9 cellular contexts compared by ENCODE assay signal in genomic region chrX:38220024-38220935, GRCh38. TPM values are rescaled to one million over a fixed set of nuclear protein-coding genes. Genes with fewer than 3 reads are reported as not detected.
DNase-seq lines count a peak whose midpoint lies in the region; ATAC-seq and TF ChIP-seq lines count a peak whose summit lies in the region.
"Had no signal": no experiment of that assay in that cellular context is flagged by ENCODE, and none has a peak within 500 bp of the region (broad histone marks: within the 10 kb centered on the region; RNA-seq: fewer than 3 reads in every experiment).

SRPX (minus strand) TSS chrX:38220871; CDS start chrX:38220792, 79 bp downstream.

- H3K9me3 ChIP-seq in Peyer's patch (no peaks in the 10 kb centered on the region), thymus (ENCODE audit: control insufficient read depth) (no peaks in the 10 kb centered on the region)

- H3K36me3 ChIP-seq in Peyer's patch = no peaks in the 10 kb centered on the region
- H3K36me3 ChIP-seq in thymus (ENCODE audit: control insufficient read depth, insufficient read depth) = no peaks in the 10 kb centered on the region

- DNase-seq in EL = peak; percentile 68
- DNase-seq in Peyer's patch = no peak
- DNase-seq in coronary artery (ENCODE audit: low spot score) = no peak
- peak in 1 of 2 donors; percentile 87 for DNase-seq in lower leg skin (ENCODE audit: low spot score in 2 of 2)

- ATAC-seq in HG02798 (IDR thresholded peaks at IDR 0.05; ENCODE audit: poor library complexity, unreplicated experiment) (peak; percentile 45), HG02840 (IDR thresholded peaks at IDR 0.05; ENCODE audit: low FRiP score, unreplicated experiment) (no peak)
- ATAC-seq in activated CD4-positive, CD25-positive, alpha-beta regulatory T cell treated with anti-CD3 and anti-CD28 coated beads, Interleukin-2, amount 50 U/mL, for 24 hours = no peak

- H3K4me1 ChIP-seq in Peyer's patch = no peaks in the 10 kb centered on the region
- no peaks in the 10 kb centered on the region for H3K4me1 ChIP-seq in thymus (ENCODE audit: control insufficient read depth, insufficient read depth, low read length)

- TF ChIP-seq POLR2A in Peyer's patch (IDR thresholded peaks at IDR 0.05) (no peak), lower leg skin (IDR thresholded peaks at IDR 0.05) (no peak)

- TF ChIP-seq CTCF in Peyer's patch (IDR thresholded peaks at IDR 0.05) (peak in 3 of 6 experiments; percentile 5 to 19 (median 12)), coronary artery (IDR thresholded peaks at IDR 0.05) (no peak), lower leg skin (IDR thresholded peaks at IDR 0.05) (no peak)

- peak within 1 kb of the TSS in 2 of 4 donors; percentile 18 to 45 for H3K27ac ChIP-seq in Peyer's patch
- peak within 1 kb of the TSS; percentile 24 to 42 for H3K27ac ChIP-seq in coronary artery
- H3K27ac ChIP-seq in thymus (ENCODE audit: low read depth) = no peak within 1 kb of the TSS

- intact Hi-C loops in lower leg skin (cut with DNase I; ENCODE audit: low total_unique reads) = no loop called here

- peak within 1 kb of the TSS; percentile 20 to 57 (median 38) for H3K4me3 ChIP-seq in Peyer's patch
- peak within 1 kb of the TSS; percentile 74 for H3K4me3 ChIP-seq in coronary artery
- H3K4me3 ChIP-seq in lower leg skin (ENCODE audit: low read depth, poor library complexity, severe bottlenecking) = peak within 1 kb of the TSS; percentile 20
- no peak within 1 kb of the TSS for H3K4me3 ChIP-seq in thymus (ENCODE audit: low read length)

- 2 to 42% methylated on average over 27 to 47 of the region's 66 CpGs for WGBS in lower leg skin, 2 donors
- WGBS in thymus = under 1% methylated on average over 66 of the region's 66 CpGs

- H3K27me3 ChIP-seq in Peyer's patch (no peaks in the 10 kb centered on the region), thymus (ENCODE audit: control insufficient read depth, insufficient read depth) (peaks cover 3% of the 10 kb centered on the region)

RNA-seq across cellular contexts. Expression of gene SRPX, which starts in this region (rescaled TPM):
- total RNA-seq in Peyer's patch (10 to 100 TPM; 14.2 to 26.4 (median 22.1) TPM), lower leg skin (10 to 100 TPM; 13.4 to 56.5 (median 22.3) TPM)
- polyA plus RNA-seq in thymus = 108 TPM
- total RNA-seq: activated CD8-positive, alpha-beta memory T cell treated with anti-CD3 and anti-CD28 coated beads for 36 hours had no signal
